ENCODE assay signal across 12 cellular contexts in the genomic region with DNA sequence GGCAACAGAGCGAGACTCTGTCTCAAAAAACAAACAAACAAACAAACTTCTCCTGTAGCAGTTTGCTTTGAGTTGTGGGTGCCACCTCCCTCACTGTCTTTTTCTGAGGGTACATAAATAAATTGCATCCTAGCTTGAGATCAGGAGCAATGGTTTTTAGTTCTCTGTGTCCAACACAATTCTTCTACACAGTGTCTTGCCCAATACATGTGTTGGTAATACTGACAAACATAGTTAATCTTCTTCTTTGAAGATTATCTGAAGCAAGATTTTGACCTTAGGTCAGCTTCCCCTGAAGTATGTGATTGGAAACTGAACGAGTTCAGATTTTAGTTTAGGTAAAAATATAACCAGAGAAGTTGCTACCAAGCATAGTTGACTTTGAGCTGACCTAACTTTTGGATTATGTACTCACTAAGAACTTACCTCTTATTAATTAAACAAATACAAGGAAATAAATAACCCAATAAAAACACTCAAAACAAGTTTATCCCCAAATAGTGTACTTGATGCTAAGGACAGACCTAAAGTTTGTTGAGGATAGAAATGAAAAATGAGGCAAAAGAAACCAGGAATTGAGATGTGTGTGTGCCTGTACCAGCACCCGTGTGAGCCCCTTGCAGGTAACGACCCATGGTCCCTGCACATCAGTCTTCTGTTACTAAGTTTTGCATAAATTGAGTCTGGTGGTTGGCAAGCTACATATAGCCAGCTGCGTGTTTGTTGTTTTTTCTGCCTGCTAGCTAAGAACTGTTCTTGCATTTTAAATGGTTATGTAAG. TPM values are rescaled to one million over a fixed set of nuclear protein-coding genes. Genes with fewer than 3 reads are reported as not detected.
A peak's percentile ranks its signal among the peaks of the same experiment; 100 is the strongest.
DNase-seq lines count a peak whose midpoint lies in the region; ATAC-seq and TF ChIP-seq lines count a peak whose summit lies in the region.
"Had no signal": no experiment of that assay in that cellular context is flagged by ENCODE, and none has a peak within 500 bp of the region (broad histone marks: within the 10 kb centered on the region; RNA-seq: fewer than 3 reads in every experiment).

No MANE protein-coding gene starts in this region.

- 41% methylated on average over 5 of the region's 5 CpGs for WGBS in liver
- 83% methylated on average over 5 of the region's 5 CpGs for WGBS in right cardiac atrium

- no peak for TF ChIP-seq CTCF in liver (IDR thresholded peaks at IDR 0.05; ENCODE audit: low read depth, low read length, missing input control)

- no peaks in the 10 kb centered on the region for H3K9me3 ChIP-seq in liver (ENCODE audit: control insufficient read depth in 4 of 4, low read length in 3 of 4)
- H3K9me3 ChIP-seq in right cardiac atrium (ENCODE audit: control insufficient read depth, low read length), result no peaks in the 10 kb centered on the region
- no peaks in the 10 kb centered on the region for H3K9me3 ChIP-seq in effector memory CD4-positive, alpha-beta T cell (ENCODE audit: control insufficient read depth, low read length)
- H3K9me3 ChIP-seq: breast epithelium, sigmoid colon had no signal

- TF ChIP-seq RAD21 in liver (IDR thresholded peaks at IDR 0.05), result peak in 1 of 2 donors; percentile 30

- ATAC-seq in GM18907 (IDR thresholded peaks at IDR 0.05; ENCODE audit: unreplicated experiment), result peak; percentile 77
- ATAC-seq in HG02571 (IDR thresholded peaks at IDR 0.05; ENCODE audit: unreplicated experiment), result peak; percentile 69
- ATAC-seq in HG03469 (IDR thresholded peaks at IDR 0.05; ENCODE audit: unreplicated experiment), result peak; percentile 53
- ATAC-seq in right cardiac atrium, result no peak
- ATAC-seq: activated CD8-positive, alpha-beta memory T cell treated with anti-CD3 and anti-CD28 coated beads, Interleukin-2, amount 10 ng/mL, durations not matched to agents 7 days and 5 days had no signal

- H3K9ac ChIP-seq in liver (ENCODE audit: low read depth in 1 of 2, low read length in 2 of 2), result no peak overlapping the region

- no peak overlapping the region for H3K4me3 ChIP-seq in liver (ENCODE audit: low read depth in 1 of 3, low read length in 3 of 3)
- H3K4me3 ChIP-seq in right cardiac atrium (ENCODE audit: low read length), result no peak overlapping the region
- H3K4me3 ChIP-seq in effector memory CD4-positive, alpha-beta T cell (ENCODE audit: insufficient read depth, low read depth, low read length, poor library complexity, severe bottlenecking), result no peak overlapping the region
- H3K4me3 ChIP-seq: breast epithelium, sigmoid colon had no signal

- no peaks in the 10 kb centered on the region for H3K36me3 ChIP-seq in liver (ENCODE audit: control insufficient read depth in 4 of 4, insufficient read depth in 3 of 4, low read depth in 1 of 4, low read length in 3 of 4)
- no peaks in the 10 kb centered on the region for H3K36me3 ChIP-seq in effector memory CD4-positive, alpha-beta T cell (ENCODE audit: control insufficient read depth, insufficient read depth, low read length)
- H3K36me3 ChIP-seq: breast epithelium, sigmoid colon had no signal

- intact Hi-C loops in right cardiac atrium (cut with DNase I), result loop anchor here in 2 of 4 donors (5.0 kb wide), 2 partner anchors 133 to 138 kb away; no protein-coding TSS in a partner anchor

- H3K4me1 ChIP-seq in liver (ENCODE audit: control insufficient read depth in 4 of 4, insufficient read depth in 4 of 4, low read length in 3 of 4) (peaks cover 13 to 85% (median 69%) of the 10 kb centered on the region in 4 donors), right cardiac atrium (ENCODE audit: control insufficient read depth, insufficient read depth, low read length) (peaks cover 5% of the 10 kb centered on the region)
- H3K4me1 ChIP-seq in effector memory CD4-positive, alpha-beta T cell (ENCODE audit: control insufficient read depth, insufficient read depth, low read length, poor library complexity, severe bottlenecking), result no peaks in the 10 kb centered on the region
- H3K4me1 ChIP-seq: breast epithelium had no signal

- H3K27me3 ChIP-seq in liver (ENCODE audit: control insufficient read depth in 4 of 4, insufficient read depth in 4 of 4, low read length in 3 of 4) (no peaks in the 10 kb centered on the region), right cardiac atrium (ENCODE audit: control insufficient read depth, insufficient read depth) (no peaks in the 10 kb centered on the region)
- no peaks in the 10 kb centered on the region for H3K27me3 ChIP-seq in effector memory CD4-positive, alpha-beta T cell (replicated peaks; ENCODE audit: control insufficient read depth, insufficient read depth, low read length, poor library complexity, severe bottlenecking)
- H3K27me3 ChIP-seq: breast epithelium had no signal

- H3K27ac ChIP-seq in liver (ENCODE audit: low read depth in 1 of 2, low read length in 2 of 2) (peak overlapping the region; percentile 26 to 48), right cardiac atrium (ENCODE audit: low read length) (no peak overlapping the region)
- no peak overlapping the region for H3K27ac ChIP-seq in effector memory CD4-positive, alpha-beta T cell (ENCODE audit: insufficient read depth, low read length, poor library complexity, severe bottlenecking)
- H3K27ac ChIP-seq: breast epithelium had no signal

- DNase-seq in activated naive CD4-positive, alpha-beta T cell treated with anti-CD3 and anti-CD28 coated beads, Interleukin-2, amount 50 U/mL, for 16 hours, result no peak
- DNase-seq in right cardiac atrium (no peak), DMS114 treated with DMSO at 0.1 percent for 48 hours (lab: John Stamatoyannopoulos, UW; ENCODE audit: unreplicated experiment) (no peak)
- DNase-seq in effector memory CD4-positive, alpha-beta T cell, result no peak
- DNase-seq: activated CD8-positive, alpha-beta memory T cell treated with anti-CD3 and anti-CD28 coated beads, Interleukin-2, amount 10 ng/mL, durations not matched to agents 7 days and 5 days; NCI-H187 treated with DMSO at 0.1 percent for 48 hours; sigmoid colon had no signal

TF ChIP-seq in liver, 16 proteins besides CTCF, POLR2A, EP300 and RAD21 (continues in another document):
- TF ChIP-seq YY1 (IDR thresholded peaks at IDR 0.05) (peak; percentile 24), RXRA (IDR thresholded peaks at IDR 0.05) (peak; percentile 39 to 67), JUND (IDR thresholded peaks at IDR 0.05) (peak in 1 of 2 donors; percentile 29), NR2F2 (IDR thresholded peaks at IDR 0.05) (peak; percentile 46), SP1 (IDR thresholded peaks at IDR 0.05) (peak; percentile 10), HNF4G (IDR thresholded peaks at IDR 0.05) (no peak), EGR1 (IDR thresholded peaks at IDR 0.05; ENCODE audit: low read depth in 2 of 2) (no peak), TAF1 (conservative IDR thresholded peaks at IDR 0.05) (no peak), GABPA (IDR thresholded peaks at IDR 0.05 in 1 of 2, conservative IDR thresholded peaks at IDR 0.05 in 1 of 2) (no peak), HNF4A (conservative IDR thresholded peaks at IDR 0.05) (peak; percentile 64), FOXA2 (IDR thresholded peaks at IDR 0.05) (no peak), FOXA1 (IDR thresholded peaks at IDR 0.05) (no peak), MAX (IDR thresholded peaks at IDR 0.05) (peak; percentile 7)
- TF ChIP-seq, protein P1, sequence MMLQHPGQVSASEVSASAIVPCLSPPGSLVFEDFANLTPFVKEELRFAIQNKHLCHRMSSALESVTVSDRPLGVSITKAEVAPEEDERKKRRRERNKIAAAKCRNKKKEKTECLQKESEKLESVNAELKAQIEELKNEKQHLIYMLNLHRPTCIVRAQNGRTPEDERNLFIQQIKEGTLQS (IDR thresholded peaks at IDR 0.05), result no peak
- TF ChIP-seq, protein P2, sequence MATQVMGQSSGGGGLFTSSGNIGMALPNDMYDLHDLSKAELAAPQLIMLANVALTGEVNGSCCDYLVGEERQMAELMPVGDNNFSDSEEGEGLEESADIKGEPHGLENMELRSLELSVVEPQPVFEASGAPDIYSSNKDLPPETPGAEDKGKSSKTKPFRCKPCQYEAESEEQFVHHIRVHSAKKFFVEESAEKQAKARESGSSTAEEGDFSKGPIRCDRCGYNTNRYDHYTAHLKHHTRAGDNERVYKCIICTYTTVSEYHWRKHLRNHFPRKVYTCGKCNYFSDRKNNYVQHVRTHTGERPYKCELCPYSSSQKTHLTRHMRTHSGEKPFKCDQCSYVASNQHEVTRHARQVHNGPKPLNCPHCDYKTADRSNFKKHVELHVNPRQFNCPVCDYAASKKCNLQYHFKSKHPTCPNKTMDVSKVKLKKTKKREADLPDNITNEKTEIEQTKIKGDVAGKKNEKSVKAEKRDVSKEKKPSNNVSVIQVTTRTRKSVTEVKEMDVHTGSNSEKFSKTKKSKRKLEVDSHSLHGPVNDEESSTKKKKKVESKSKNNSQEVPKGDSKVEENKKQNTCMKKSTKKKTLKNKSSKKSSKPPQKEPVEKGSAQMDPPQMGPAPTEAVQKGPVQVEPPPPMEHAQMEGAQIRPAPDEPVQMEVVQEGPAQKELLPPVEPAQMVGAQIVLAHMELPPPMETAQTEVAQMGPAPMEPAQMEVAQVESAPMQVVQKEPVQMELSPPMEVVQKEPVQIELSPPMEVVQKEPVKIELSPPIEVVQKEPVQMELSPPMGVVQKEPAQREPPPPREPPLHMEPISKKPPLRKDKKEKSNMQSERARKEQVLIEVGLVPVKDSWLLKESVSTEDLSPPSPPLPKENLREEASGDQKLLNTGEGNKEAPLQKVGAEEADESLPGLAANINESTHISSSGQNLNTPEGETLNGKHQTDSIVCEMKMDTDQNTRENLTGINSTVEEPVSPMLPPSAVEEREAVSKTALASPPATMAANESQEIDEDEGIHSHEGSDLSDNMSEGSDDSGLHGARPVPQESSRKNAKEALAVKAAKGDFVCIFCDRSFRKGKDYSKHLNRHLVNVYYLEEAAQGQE (IDR thresholded peaks at IDR 0.05), result no peak

RNA-seq across cellular contexts. Expression of gene TJP2, which starts 16.2 kb away (rescaled TPM):
- total RNA-seq in liver (10 to 100 TPM; 40.9 to 74.0 TPM), right cardiac atrium (10 to 100 TPM; 37.9 to 56.3 (median 49.1) TPM)
- polyA plus RNA-seq in liver (10 to 100 TPM; 23.2 to 24.3 TPM), right cardiac atrium (23.8 TPM)

Comparison
In these comparisons a context has a peak if more than half of its experiments do, and no peak if none do; other contexts are left out.
1. ATAC-seq: peak in GM18907 (single experiment), HG02571 (single experiment) and HG03469 (single experiment); none in right cardiac atrium (0 of 2).
2. H3K27ac ChIP-seq: peak in liver (2 of 2); none in right cardiac atrium (single experiment) and effector memory CD4-positive, alpha-beta T cell (single experiment).